In genomic region chr2:67008114-67008513, GRCh38 we compare ENCODE assay signal across 23 cellular contexts.
"Had no signal": no experiment of that assay in that cellular context is flagged by ENCODE, and none has a peak within 500 bp of the region (broad histone marks: within the 10 kb centered on the region; RNA-seq: fewer than 3 reads in every experiment).

No MANE protein-coding gene starts in this region.

- H3K79me2 ChIP-seq: hepatocyte had no signal

- ATAC-seq: left cardiac atrium; left ventricle myocardium superior; mucosa of descending colon; naive thymus-derived CD8-positive, alpha-beta T cell; right cardiac atrium had no signal

- H3K27ac ChIP-seq: colonic mucosa, hepatocyte, ovary, stomach, thoracic aorta, transverse colon had no signal

- H3K27me3 ChIP-seq: colonic mucosa, hepatocyte, ovary, stomach, transverse colon had no signal

- H3K4me3 ChIP-seq: colonic mucosa, hepatocyte, mucosa of descending colon, ovary, stomach, thoracic aorta, transverse colon had no signal

- H3K27me3 Mint-ChIP-seq: naive thymus-derived CD8-positive, alpha-beta T cell had no signal

- H3K4me3 Mint-ChIP-seq: naive thymus-derived CD8-positive, alpha-beta T cell; neural crest cell had no signal

- H2AFZ ChIP-seq: hepatocyte had no signal

- H3K36me3 ChIP-seq: colonic mucosa, ovary, stomach, thoracic aorta, transverse colon had no signal

- FAIRE-seq: endothelial cell of umbilical vein, kidney, small intestine, urothelium cell line had no signal

- DNase-seq: colonic mucosa; dermis blood vessel endothelial cell; erythroblast; foreskin melanocyte; head of caudate nucleus; kidney; left cardiac atrium; left ventricle myocardium superior; mucosa of descending colon; naive thymus-derived CD8-positive, alpha-beta T cell; ovary; right cardiac atrium; stimulated activated CD4-positive, alpha-beta T cell treated with anti-CD3 and anti-CD28 coated beads, Interleukin-12 subunit alpha, Interleukin-12 subunit beta, amount 100 ng/mL, for 4 hours; stimulated activated naive CD4-positive, alpha-beta T cell; stomach; substantia nigra; transverse colon had no signal

- H3K4me1 ChIP-seq: colonic mucosa, transverse colon had no signal

- H3K4me1 Mint-ChIP-seq: naive thymus-derived CD8-positive, alpha-beta T cell had no signal

- H3K4me2 ChIP-seq: hepatocyte had no signal

- H3K9me3 ChIP-seq: colonic mucosa, mucosa of descending colon, ovary, stomach, thoracic aorta, transverse colon had no signal

- H3K36me3 Mint-ChIP-seq: naive thymus-derived CD8-positive, alpha-beta T cell had no signal
